Comparison of ENCODE assay signal across 8 cellular contexts in the genomic region with DNA sequence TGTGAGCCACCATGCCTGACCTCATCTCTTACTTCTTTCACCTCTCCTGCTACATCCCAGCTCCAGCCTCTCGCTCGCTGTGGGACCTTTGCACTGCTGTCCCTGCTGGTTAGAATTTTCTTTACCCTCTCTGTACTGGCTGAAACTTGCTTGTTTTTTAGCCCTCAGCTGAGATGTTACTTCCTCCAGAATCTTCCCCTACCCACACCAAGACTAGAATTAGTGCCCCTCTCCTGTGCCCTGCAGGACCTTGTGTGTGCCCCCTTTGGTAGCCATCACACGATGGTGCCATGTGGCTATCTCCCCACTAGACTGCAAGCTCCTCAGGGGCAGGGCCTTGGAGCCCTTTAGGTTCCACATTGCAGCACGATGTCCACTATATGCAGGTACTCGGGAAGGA.
"Had no signal": no experiment of that assay in that cellular context is flagged by ENCODE, and none has a peak within 500 bp of the region (broad histone marks: within the 10 kb centered on the region; RNA-seq: fewer than 3 reads in every experiment).

No MANE protein-coding gene starts in this region.

- H3K4me3 Mint-ChIP-seq: HFFc6 had no signal

- H3K4me1 ChIP-seq: HAP-1 had no signal

- H3K4me3 ChIP-seq: GM23248, HAP-1, K562 had no signal

- H3K9me3 ChIP-seq: HAP-1 had no signal

- H3K36me3 ChIP-seq: HAP-1 had no signal

- H3K27ac Mint-ChIP-seq: HFFc6 had no signal

- DNase-seq: GM23248, GOT3, H7, HFFc6, IMR-90 had no signal

- H3K27ac ChIP-seq: GM23248 had no signal

- ATAC-seq: HCT116, K562 had no signal
